In the genomic region with DNA sequence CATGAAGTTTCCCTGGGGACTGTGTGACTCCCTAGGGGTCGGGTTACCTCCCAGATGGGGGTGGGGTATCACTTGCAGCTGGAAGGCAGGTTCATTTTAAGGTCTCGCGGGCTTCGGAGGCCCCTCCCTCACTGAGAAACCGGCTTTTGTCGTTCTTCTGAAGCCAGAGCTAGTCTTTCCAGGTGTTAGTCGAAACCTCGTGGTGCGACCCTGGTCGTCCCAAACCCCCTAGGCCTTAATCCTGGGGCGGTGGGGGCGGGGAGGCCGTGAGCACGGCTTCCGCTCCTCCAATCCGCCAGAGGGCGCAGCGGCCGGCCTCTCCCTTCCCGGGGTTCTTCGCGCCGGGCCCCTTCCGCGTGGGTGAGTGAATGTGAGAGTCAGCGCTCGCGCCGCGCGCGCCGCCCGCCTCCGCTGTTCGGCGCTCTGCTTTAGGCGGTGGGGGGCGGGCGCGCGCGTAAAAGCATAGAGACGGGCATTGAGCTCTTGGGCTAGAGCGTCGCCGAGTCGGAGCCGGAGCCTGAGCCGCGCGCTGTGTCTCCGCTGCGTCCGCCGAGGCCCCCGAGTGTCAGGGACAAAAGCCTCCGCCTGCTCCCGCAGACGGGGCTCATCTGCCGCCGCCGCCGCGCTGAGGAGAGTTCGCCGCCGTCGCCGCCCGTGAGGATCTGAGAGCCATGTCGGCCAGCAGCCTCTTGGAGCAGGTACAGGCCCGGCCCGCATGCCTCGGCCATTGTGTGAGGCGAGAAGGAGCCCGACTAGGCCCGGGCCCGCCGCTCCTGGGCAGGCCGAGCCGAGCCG, we compare ENCODE assay signal across 1 cellular context.
TF ChIP-seq lines count a peak whose summit lies in the region.

A gene (plus strand): TSS at position 491 of the 795 bp plus-strand sequence. CDS start 181 bp downstream, at position 672.

TF ChIP-seq in HepG2, 621 proteins besides CTCF, POLR2A, EP300 and RAD21 (continued from another document and continues in another):
- TF ChIP-seq, protein P1, sequence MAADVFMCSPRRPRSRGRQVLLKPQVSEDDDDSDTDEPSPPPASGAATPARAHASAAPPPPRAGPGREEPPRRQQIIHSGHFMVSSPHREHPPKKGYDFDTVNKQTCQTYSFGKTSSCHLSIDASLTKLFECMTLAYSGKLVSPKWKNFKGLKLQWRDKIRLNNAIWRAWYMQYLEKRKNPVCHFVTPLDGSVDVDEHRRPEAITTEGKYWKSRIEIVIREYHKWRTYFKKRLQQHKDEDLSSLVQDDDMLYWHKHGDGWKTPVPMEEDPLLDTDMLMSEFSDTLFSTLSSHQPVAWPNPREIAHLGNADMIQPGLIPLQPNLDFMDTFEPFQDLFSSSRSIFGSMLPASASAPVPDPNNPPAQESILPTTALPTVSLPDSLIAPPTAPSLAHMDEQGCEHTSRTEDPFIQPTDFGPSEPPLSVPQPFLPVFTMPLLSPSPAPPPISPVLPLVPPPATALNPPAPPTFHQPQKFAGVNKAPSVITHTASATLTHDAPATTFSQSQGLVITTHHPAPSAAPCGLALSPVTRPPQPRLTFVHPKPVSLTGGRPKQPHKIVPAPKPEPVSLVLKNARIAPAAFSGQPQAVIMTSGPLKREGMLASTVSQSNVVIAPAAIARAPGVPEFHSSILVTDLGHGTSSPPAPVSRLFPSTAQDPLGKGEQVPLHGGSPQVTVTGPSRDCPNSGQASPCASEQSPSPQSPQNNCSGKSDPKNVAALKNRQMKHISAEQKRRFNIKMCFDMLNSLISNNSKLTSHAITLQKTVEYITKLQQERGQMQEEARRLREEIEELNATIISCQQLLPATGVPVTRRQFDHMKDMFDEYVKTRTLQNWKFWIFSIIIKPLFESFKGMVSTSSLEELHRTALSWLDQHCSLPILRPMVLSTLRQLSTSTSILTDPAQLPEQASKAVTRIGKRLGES (CRISPR knock-in tag; IDR thresholded peaks at IDR 0.05; ENCODE audit: borderline replicate concordance) = no peak
- TF ChIP-seq BORCS8-MEF2B (CRISPR knock-in tag; IDR thresholded peaks at IDR 0.05) (peak; percentile 83), TAF1 (CRISPR knock-in tag; IDR thresholded peaks at IDR 0.05) (peak; percentile 89), ZFP36 (IDR thresholded peaks at IDR 0.05; ENCODE audit: borderline replicate concordance, low read depth, low read length, partially characterized antibody) (no peak), POGZ (CRISPR knock-in tag; IDR thresholded peaks at IDR 0.05) (peak; percentile 84), ZNF772 (CRISPR knock-in tag; IDR thresholded peaks at IDR 0.05) (peak; percentile 81), HDAC2 (CRISPR knock-in tag; IDR thresholded peaks at IDR 0.05) (peak; percentile 74; the same call in 1 of the 2 replicates), ZSCAN29 (CRISPR knock-in tag; conservative IDR thresholded peaks at IDR 0.05) (peak; percentile 63; the same call in 1 of the 2 replicates), EZH2 (conservative IDR thresholded peaks at IDR 0.05; ENCODE audit: low read depth, low read length) (no peak), SMAD3 (CRISPR knock-in tag; IDR thresholded peaks at IDR 0.05) (peak; percentile 72), KLF6 (CRISPR knock-in tag; IDR thresholded peaks at IDR 0.05) (peak; percentile 85), SP5 (CRISPR knock-in tag; IDR thresholded peaks at IDR 0.05; ENCODE audit: borderline replicate concordance, low read depth) (peak; percentile 29), ZNF780A (CRISPR knock-in tag; IDR thresholded peaks at IDR 0.05) (no peak), ZFP36L2 (CRISPR knock-in tag; IDR thresholded peaks at IDR 0.05) (no peak), ZNF224 (CRISPR knock-in tag; IDR thresholded peaks at IDR 0.05) (0 out of 2 replicates have a peak, but pooled peaks have one; percentile 45), TCF7 (IDR thresholded peaks at IDR 0.05; ENCODE audit: low read depth) (no peak), ZNF720 (CRISPR knock-in tag; IDR thresholded peaks at IDR 0.05) (0 out of 2 replicates have a peak, but pooled peaks have one; percentile 34), PAX8 (CRISPR knock-in tag; IDR thresholded peaks at IDR 0.05; ENCODE audit: borderline replicate concordance) (peak; percentile 77; the same call in 1 of the 2 replicates), SATB2 (CRISPR knock-in tag; IDR thresholded peaks at IDR 0.05) (peak; percentile 42; the same call in 1 of the 2 replicates), ZNF20 (CRISPR knock-in tag; IDR thresholded peaks at IDR 0.05) (no peak), ETV5 (CRISPR knock-in tag; IDR thresholded peaks at IDR 0.05; ENCODE audit: borderline replicate concordance) (peak; percentile 87), ZNF562 (CRISPR knock-in tag; IDR thresholded peaks at IDR 0.05; ENCODE audit: borderline replicate concordance) (no peak), SIX4 (CRISPR knock-in tag; IDR thresholded peaks at IDR 0.05) (peak; percentile 95), EEA1 (CRISPR knock-in tag; IDR thresholded peaks at IDR 0.05; ENCODE audit: borderline replicate concordance) (peak; percentile 72; the same call in 1 of the 2 replicates), ZFY (CRISPR knock-in tag; IDR thresholded peaks at IDR 0.05) (peak; percentile 98), DNMT3B (CRISPR knock-in tag; conservative IDR thresholded peaks at IDR 0.05) (no peak), ZNF83 (CRISPR knock-in tag; IDR thresholded peaks at IDR 0.05; ENCODE audit: borderline replicate concordance) (no peak), MBNL3 (CRISPR knock-in tag; conservative IDR thresholded peaks at IDR 0.05) (no peak), KAT7 (CRISPR knock-in tag; IDR thresholded peaks at IDR 0.05; ENCODE audit: borderline replicate concordance) (peak; percentile 91), FOXA3 (CRISPR knock-in tag; IDR thresholded peaks at IDR 0.05) (peak; percentile 51), IRX3 (CRISPR knock-in tag; IDR thresholded peaks at IDR 0.05; ENCODE audit: borderline replicate concordance, low read depth) (peak; percentile 74)
- TF ChIP-seq, protein P2, sequence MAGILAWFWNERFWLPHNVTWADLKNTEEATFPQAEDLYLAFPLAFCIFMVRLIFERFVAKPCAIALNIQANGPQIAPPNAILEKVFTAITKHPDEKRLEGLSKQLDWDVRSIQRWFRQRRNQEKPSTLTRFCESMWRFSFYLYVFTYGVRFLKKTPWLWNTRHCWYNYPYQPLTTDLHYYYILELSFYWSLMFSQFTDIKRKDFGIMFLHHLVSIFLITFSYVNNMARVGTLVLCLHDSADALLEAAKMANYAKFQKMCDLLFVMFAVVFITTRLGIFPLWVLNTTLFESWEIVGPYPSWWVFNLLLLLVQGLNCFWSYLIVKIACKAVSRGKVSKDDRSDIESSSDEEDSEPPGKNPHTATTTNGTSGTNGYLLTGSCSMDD (CRISPR knock-in tag; IDR thresholded peaks at IDR 0.05) = no peak
- TF ChIP-seq, protein P3, sequence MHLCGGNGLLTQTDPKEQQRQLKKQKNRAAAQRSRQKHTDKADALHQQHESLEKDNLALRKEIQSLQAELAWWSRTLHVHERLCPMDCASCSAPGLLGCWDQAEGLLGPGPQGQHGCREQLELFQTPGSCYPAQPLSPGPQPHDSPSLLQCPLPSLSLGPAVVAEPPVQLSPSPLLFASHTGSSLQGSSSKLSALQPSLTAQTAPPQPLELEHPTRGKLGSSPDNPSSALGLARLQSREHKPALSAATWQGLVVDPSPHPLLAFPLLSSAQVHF (CRISPR knock-in tag; IDR thresholded peaks at IDR 0.05) = no peak; the same call in 1 of the 2 replicates
- TF ChIP-seq, protein P4, sequence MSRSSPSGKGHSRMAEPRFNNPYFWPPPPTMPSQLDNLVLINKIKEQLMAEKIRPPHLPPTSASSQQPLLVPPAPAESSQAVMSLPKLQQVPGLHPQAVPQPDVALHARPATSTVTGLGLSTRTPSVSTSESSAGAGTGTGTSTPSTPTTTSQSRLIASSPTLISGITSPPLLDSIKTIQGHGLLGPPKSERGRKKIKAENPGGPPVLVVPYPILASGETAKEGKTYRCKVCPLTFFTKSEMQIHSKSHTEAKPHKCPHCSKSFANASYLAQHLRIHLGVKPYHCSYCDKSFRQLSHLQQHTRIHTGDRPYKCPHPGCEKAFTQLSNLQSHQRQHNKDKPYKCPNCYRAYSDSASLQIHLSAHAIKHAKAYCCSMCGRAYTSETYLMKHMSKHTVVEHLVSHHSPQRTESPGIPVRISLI (CRISPR knock-in tag; IDR thresholded peaks at IDR 0.05; ENCODE audit: borderline replicate concordance) = peak; percentile 70
- TF ChIP-seq, protein P5, sequence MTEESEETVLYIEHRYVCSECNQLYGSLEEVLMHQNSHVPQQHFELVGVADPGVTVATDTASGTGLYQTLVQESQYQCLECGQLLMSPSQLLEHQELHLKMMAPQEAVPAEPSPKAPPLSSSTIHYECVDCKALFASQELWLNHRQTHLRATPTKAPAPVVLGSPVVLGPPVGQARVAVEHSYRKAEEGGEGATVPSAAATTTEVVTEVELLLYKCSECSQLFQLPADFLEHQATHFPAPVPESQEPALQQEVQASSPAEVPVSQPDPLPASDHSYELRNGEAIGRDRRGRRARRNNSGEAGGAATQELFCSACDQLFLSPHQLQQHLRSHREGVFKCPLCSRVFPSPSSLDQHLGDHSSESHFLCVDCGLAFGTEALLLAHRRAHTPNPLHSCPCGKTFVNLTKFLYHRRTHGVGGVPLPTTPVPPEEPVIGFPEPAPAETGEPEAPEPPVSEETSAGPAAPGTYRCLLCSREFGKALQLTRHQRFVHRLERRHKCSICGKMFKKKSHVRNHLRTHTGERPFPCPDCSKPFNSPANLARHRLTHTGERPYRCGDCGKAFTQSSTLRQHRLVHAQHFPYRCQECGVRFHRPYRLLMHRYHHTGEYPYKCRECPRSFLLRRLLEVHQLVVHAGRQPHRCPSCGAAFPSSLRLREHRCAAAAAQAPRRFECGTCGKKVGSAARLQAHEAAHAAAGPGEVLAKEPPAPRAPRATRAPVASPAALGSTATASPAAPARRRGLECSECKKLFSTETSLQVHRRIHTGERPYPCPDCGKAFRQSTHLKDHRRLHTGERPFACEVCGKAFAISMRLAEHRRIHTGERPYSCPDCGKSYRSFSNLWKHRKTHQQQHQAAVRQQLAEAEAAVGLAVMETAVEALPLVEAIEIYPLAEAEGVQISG (CRISPR knock-in tag; IDR thresholded peaks at IDR 0.05) = peak; percentile 99
- TF ChIP-seq, protein P6, sequence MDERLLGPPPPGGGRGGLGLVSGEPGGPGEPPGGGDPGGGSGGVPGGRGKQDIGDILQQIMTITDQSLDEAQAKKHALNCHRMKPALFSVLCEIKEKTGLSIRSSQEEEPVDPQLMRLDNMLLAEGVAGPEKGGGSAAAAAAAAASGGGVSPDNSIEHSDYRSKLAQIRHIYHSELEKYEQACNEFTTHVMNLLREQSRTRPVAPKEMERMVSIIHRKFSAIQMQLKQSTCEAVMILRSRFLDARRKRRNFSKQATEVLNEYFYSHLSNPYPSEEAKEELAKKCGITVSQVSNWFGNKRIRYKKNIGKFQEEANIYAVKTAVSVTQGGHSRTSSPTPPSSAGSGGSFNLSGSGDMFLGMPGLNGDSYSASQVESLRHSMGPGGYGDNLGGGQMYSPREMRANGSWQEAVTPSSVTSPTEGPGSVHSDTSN (CRISPR knock-in tag; IDR thresholded peaks at IDR 0.05) = no peak
- TF ChIP-seq, protein P7, sequence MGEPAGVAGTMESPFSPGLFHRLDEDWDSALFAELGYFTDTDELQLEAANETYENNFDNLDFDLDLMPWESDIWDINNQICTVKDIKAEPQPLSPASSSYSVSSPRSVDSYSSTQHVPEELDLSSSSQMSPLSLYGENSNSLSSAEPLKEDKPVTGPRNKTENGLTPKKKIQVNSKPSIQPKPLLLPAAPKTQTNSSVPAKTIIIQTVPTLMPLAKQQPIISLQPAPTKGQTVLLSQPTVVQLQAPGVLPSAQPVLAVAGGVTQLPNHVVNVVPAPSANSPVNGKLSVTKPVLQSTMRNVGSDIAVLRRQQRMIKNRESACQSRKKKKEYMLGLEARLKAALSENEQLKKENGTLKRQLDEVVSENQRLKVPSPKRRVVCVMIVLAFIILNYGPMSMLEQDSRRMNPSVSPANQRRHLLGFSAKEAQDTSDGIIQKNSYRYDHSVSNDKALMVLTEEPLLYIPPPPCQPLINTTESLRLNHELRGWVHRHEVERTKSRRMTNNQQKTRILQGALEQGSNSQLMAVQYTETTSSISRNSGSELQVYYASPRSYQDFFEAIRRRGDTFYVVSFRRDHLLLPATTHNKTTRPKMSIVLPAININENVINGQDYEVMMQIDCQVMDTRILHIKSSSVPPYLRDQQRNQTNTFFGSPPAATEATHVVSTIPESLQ (CRISPR knock-in tag; conservative IDR thresholded peaks at IDR 0.05) = no peak
- TF ChIP-seq, protein P8, sequence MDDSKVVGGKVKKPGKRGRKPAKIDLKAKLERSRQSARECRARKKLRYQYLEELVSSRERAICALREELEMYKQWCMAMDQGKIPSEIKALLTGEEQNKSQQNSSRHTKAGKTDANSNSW (CRISPR knock-in tag; IDR thresholded peaks at IDR 0.05; ENCODE audit: borderline replicate concordance) = no peak
- TF ChIP-seq, protein P9, sequence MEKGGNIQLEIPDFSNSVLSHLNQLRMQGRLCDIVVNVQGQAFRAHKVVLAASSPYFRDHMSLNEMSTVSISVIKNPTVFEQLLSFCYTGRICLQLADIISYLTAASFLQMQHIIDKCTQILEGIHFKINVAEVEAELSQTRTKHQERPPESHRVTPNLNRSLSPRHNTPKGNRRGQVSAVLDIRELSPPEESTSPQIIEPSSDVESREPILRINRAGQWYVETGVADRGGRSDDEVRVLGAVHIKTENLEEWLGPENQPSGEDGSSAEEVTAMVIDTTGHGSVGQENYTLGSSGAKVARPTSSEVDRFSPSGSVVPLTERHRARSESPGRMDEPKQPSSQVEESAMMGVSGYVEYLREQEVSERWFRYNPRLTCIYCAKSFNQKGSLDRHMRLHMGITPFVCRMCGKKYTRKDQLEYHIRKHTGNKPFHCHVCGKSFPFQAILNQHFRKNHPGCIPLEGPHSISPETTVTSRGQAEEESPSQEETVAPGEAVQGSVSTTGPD (CRISPR knock-in tag; IDR thresholded peaks at IDR 0.05) = no peak
- TF ChIP-seq, protein P10, sequence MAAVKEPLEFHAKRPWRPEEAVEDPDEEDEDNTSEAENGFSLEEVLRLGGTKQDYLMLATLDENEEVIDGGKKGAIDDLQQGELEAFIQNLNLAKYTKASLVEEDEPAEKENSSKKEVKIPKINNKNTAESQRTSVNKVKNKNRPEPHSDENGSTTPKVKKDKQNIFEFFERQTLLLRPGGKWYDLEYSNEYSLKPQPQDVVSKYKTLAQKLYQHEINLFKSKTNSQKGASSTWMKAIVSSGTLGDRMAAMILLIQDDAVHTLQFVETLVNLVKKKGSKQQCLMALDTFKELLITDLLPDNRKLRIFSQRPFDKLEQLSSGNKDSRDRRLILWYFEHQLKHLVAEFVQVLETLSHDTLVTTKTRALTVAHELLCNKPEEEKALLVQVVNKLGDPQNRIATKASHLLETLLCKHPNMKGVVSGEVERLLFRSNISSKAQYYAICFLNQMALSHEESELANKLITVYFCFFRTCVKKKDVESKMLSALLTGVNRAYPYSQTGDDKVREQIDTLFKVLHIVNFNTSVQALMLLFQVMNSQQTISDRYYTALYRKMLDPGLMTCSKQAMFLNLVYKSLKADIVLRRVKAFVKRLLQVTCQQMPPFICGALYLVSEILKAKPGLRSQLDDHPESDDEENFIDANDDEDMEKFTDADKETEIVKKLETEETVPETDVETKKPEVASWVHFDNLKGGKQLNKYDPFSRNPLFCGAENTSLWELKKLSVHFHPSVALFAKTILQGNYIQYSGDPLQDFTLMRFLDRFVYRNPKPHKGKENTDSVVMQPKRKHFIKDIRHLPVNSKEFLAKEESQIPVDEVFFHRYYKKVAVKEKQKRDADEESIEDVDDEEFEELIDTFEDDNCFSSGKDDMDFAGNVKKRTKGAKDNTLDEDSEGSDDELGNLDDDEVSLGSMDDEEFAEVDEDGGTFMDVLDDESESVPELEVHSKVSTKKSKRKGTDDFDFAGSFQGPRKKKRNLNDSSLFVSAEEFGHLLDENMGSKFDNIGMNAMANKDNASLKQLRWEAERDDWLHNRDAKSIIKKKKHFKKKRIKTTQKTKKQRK (IDR thresholded peaks at IDR 0.05; ENCODE audit: low read length) = no peak
